Comparison of ENCODE assay signal across 19 cellular contexts in genomic region chr22:21824439-21824912, GRCh38. TPM values are rescaled to one million over a fixed set of nuclear protein-coding genes. Genes with fewer than 3 reads are reported as not detected.
DNase-seq lines count a peak whose midpoint lies in the region; ATAC-seq, FAIRE-seq and TF ChIP-seq lines count a peak whose summit lies in the region.
"Had no signal": no experiment of that assay in that cellular context is flagged by ENCODE, and none has a peak within 500 bp of the region (broad histone marks: within the 10 kb centered on the region; RNA-seq: fewer than 3 reads in every experiment).

No MANE protein-coding gene starts in this region.

- H2BK12ac ChIP-seq in trophoblast cell (ENCODE audit: low read length) = no peak overlapping the region

- peaks cover 58 to 100% (median 94%) of the 10 kb centered on the region in 11 experiments for H4K20me1 ChIP-seq in BLaER1 treated with 17β-estradiol and CSF1 and Interleukin-3, amounts not matched to agents 10 nM and 100 nM
- H4K20me1 ChIP-seq in astrocyte (ENCODE audit: insufficient read depth, low read length) (peaks cover 91% of the 10 kb centered on the region), mammary epithelial cell (ENCODE audit: insufficient read depth, low read length) (peaks cover 12% of the 10 kb centered on the region)

- intact Hi-C loops in mammary epithelial cell (cut with micrococcal nuclease) = no loop called here

- no peak overlapping the region for H3K14ac ChIP-seq in trophoblast cell (ENCODE audit: low read length)

- H2AFZ ChIP-seq in astrocyte (ENCODE audit: low read depth, low read length) = no peak overlapping the region
- H2AFZ ChIP-seq in trophoblast cell (ENCODE audit: insufficient read depth, low read length, poor library complexity) = no peak overlapping the region
- H2AFZ ChIP-seq in mammary epithelial cell (ENCODE audit: low read depth, low read length) = no peak overlapping the region

- H4K12ac ChIP-seq in trophoblast cell (ENCODE audit: low read depth, low read length) = no peak overlapping the region

- no TSS peak for BruUV-seq in mammary epithelial cell (replicated peaks; lab: Mats Ljungman, UMichigan)

- TF ChIP-seq CTCF in astrocyte (IDR thresholded peaks at IDR 0.05; ENCODE audit: insufficient read depth, low read depth, low read length) (no peak), mammary epithelial cell (conservative IDR thresholded peaks at IDR 0.05 in 1 of 2, IDR thresholded peaks at IDR 0.05 in 1 of 2; ENCODE audit: extremely low read depth in 1 of 2, insufficient read depth in 1 of 2, low read depth in 1 of 2, low read length in 2 of 2) (no peak)

- H3K36me3 ChIP-seq in BLaER1 treated with 17β-estradiol and CSF1 and Interleukin-3, amounts not matched to agents 10 nM and 100 nM = peaks cover 0 to 47% (median 9%) of the 10 kb centered on the region in 11 experiments; a peak in 11 of 22 replicates
- no peaks in the 10 kb centered on the region for H3K36me3 ChIP-seq in astrocyte (ENCODE audit: insufficient read depth, low read length)
- no peaks in the 10 kb centered on the region for H3K36me3 ChIP-seq in trophoblast cell (ENCODE audit: control insufficient read depth in 1 of 2, insufficient read depth in 2 of 2, low read length in 2 of 2)
- no peaks in the 10 kb centered on the region for H3K36me3 ChIP-seq in small intestine (ENCODE audit: control insufficient read depth in 2 of 2, insufficient read depth in 2 of 2, low read length in 2 of 2)
- no peaks in the 10 kb centered on the region for H3K36me3 ChIP-seq in mammary epithelial cell (ENCODE audit: insufficient read depth, low read length)
- H3K36me3 ChIP-seq: heart right ventricle, left lung had no signal

- no peak overlapping the region for H4K91ac ChIP-seq in trophoblast cell (ENCODE audit: low read depth, low read length)

- no peak overlapping the region; a peak in 1 of 22 replicates for H3K27ac ChIP-seq in BLaER1 treated with 17β-estradiol and CSF1 and Interleukin-3, amounts not matched to agents 10 nM and 100 nM
- H3K27ac ChIP-seq in astrocyte (ENCODE audit: low read depth, low read length) (no peak overlapping the region), trophoblast cell (ENCODE audit: low read depth, low read length) (no peak overlapping the region), small intestine (ENCODE audit: low read depth in 1 of 2, low read length in 1 of 2) (no peak overlapping the region), mammary epithelial cell (ENCODE audit: insufficient read depth, low read depth, low read length) (no peak overlapping the region)
- H3K27ac ChIP-seq: HL-60 had no signal

- no peak overlapping the region for H2AK5ac ChIP-seq in trophoblast cell (ENCODE audit: low read length)

- H3K27me3 ChIP-seq in BLaER1 treated with 17β-estradiol and CSF1 and Interleukin-3, amounts not matched to agents 10 nM and 100 nM = no peaks in the 10 kb centered on the region
- H3K27me3 ChIP-seq in astrocyte (ENCODE audit: insufficient read depth, low read length) = no peaks in the 10 kb centered on the region
- no peaks in the 10 kb centered on the region for H3K27me3 ChIP-seq in trophoblast cell (ENCODE audit: insufficient read depth, low read length)
- H3K27me3 ChIP-seq in small intestine (ENCODE audit: control insufficient read depth in 2 of 2, insufficient read depth in 2 of 2, low read length in 2 of 2) = no peaks in the 10 kb centered on the region
- no peaks in the 10 kb centered on the region for H3K27me3 ChIP-seq in mammary epithelial cell (ENCODE audit: insufficient read depth, low read length)
- H3K27me3 ChIP-seq: heart right ventricle, left lung had no signal

- H3K79me1 ChIP-seq in trophoblast cell (ENCODE audit: low read length) = no peaks in the 10 kb centered on the region

- H3K27ac Mint-ChIP-seq in astrocyte (ENCODE audit: unreplicated experiment) = no peak overlapping the region
- H3K27ac Mint-ChIP-seq in naive thymus-derived CD8-positive, alpha-beta T cell = peak overlapping the region in 6 of 10 donors; percentile 2 to 82 (median 38)

- CTCF ChIA-PET in mammary epithelial cell (lab: Charles Lee; ENCODE audit: low non-redundant PET) = no interaction called here

- H3K9ac ChIP-seq in BLaER1 treated with 17β-estradiol and CSF1 and Interleukin-3, amounts not matched to agents 10 nM and 100 nM = no peak overlapping the region
- H3K9ac ChIP-seq in astrocyte (ENCODE audit: low read length) (no peak overlapping the region), trophoblast cell (ENCODE audit: low read length) (no peak overlapping the region), mammary epithelial cell (ENCODE audit: insufficient read depth, low read length) (no peak overlapping the region)

- H3K27me3 Mint-ChIP-seq in astrocyte (ENCODE audit: low read depth, unreplicated experiment) = no peaks in the 10 kb centered on the region
- no peaks in the 10 kb centered on the region for H3K27me3 Mint-ChIP-seq in naive thymus-derived CD8-positive, alpha-beta T cell

- H3K9me3 Mint-ChIP-seq in astrocyte (ENCODE audit: unreplicated experiment) = no peaks in the 10 kb centered on the region
- no peaks in the 10 kb centered on the region for H3K9me3 Mint-ChIP-seq in naive thymus-derived CD8-positive, alpha-beta T cell

- no peak overlapping the region for H2BK120ac ChIP-seq in trophoblast cell (ENCODE audit: insufficient read depth, low read length, poor library complexity)

- peaks cover 26% of the 10 kb centered on the region for H3K4me1 Mint-ChIP-seq in astrocyte (ENCODE audit: low read depth, unreplicated experiment)
- H3K4me1 Mint-ChIP-seq in naive thymus-derived CD8-positive, alpha-beta T cell = peaks cover 23 to 86% (median 75%) of the 10 kb centered on the region in 4 donors

- no peak overlapping the region for H3K4me3 Mint-ChIP-seq in astrocyte (ENCODE audit: unreplicated experiment)
- peak overlapping the region in 3 of 10 donors; percentile 4 to 58 (median 26) for H3K4me3 Mint-ChIP-seq in naive thymus-derived CD8-positive, alpha-beta T cell

- H3K4ac ChIP-seq in trophoblast cell (ENCODE audit: low read depth, low read length) = no peak overlapping the region

- H3K36me3 Mint-ChIP-seq in astrocyte (ENCODE audit: low read depth, unreplicated experiment) = no peaks in the 10 kb centered on the region
- H3K36me3 Mint-ChIP-seq in naive thymus-derived CD8-positive, alpha-beta T cell = peaks cover 0 to 5% (median 0%) of the 10 kb centered on the region in 3 donors

- no peak overlapping the region for H3K23ac ChIP-seq in trophoblast cell (ENCODE audit: low read length)

- peaks cover 19 to 64% (median 35%) of the 10 kb centered on the region in 10 experiments for H3K4me1 ChIP-seq in BLaER1 treated with 17β-estradiol and CSF1 and Interleukin-3, amounts not matched to agents 10 nM and 100 nM
- H3K4me1 ChIP-seq in astrocyte (ENCODE audit: insufficient read depth, low read length) (peaks cover 9% of the 10 kb centered on the region), trophoblast cell (ENCODE audit: control insufficient read depth in 1 of 2, insufficient read depth in 2 of 2, low read length in 2 of 2) (peaks cover 5 to 12% of the 10 kb centered on the region in 2 experiments), small intestine (ENCODE audit: control insufficient read depth in 2 of 2, insufficient read depth in 1 of 2, low read depth in 1 of 2, low read length in 1 of 2) (peaks cover 0 to 1% of the 10 kb centered on the region in 2 donors), mammary epithelial cell (ENCODE audit: insufficient read depth, low read length) (peaks cover 8% of the 10 kb centered on the region)

- H4K8ac ChIP-seq in trophoblast cell (ENCODE audit: low read depth, low read length) = no peak overlapping the region

- FAIRE-seq in GM18507 (lab: Jason Lieb, UNC) = peak; percentile 45
- no peak for FAIRE-seq in astrocyte (lab: Jason Lieb, UNC)
- FAIRE-seq in small intestine (lab: Jason Lieb, UNC) = no peak

- H3K18ac ChIP-seq in trophoblast cell (ENCODE audit: low read length) = no peak overlapping the region

- ATAC-seq in naive thymus-derived CD8-positive, alpha-beta T cell = no peak
- ATAC-seq: left lung had no signal

- peaks cover 0 to 22% (median 11%) of the 10 kb centered on the region in 11 experiments; a peak in 10 of 22 replicates for H3K9me3 ChIP-seq in BLaER1 treated with 17β-estradiol and CSF1 and Interleukin-3, amounts not matched to agents 10 nM and 100 nM (replicated peaks in 1 of 11)
- H3K9me3 ChIP-seq in astrocyte (ENCODE audit: insufficient read depth, low read depth, low read length) (no peaks in the 10 kb centered on the region), trophoblast cell (ENCODE audit: insufficient read depth, low read depth, low read length) (no peaks in the 10 kb centered on the region), small intestine (ENCODE audit: control insufficient read depth, low read depth) (no peaks in the 10 kb centered on the region), mammary epithelial cell (replicated peaks; ENCODE audit: insufficient read depth, low read length) (no peaks in the 10 kb centered on the region)
- H3K9me3 ChIP-seq: heart right ventricle, left lung had no signal

- H3K4me2 ChIP-seq in BLaER1 treated with 17β-estradiol and CSF1 and Interleukin-3, amounts not matched to agents 10 nM and 100 nM = peak overlapping the region in 7 of 11 experiments; percentile 6 to 71 (median 35); a peak in 11 of 22 replicates
- H3K4me2 ChIP-seq in astrocyte (ENCODE audit: low read length) (peak overlapping the region; percentile 13), trophoblast cell (ENCODE audit: low read length) (no peak overlapping the region), mammary epithelial cell (ENCODE audit: insufficient read depth, low read depth, low read length) (no peak overlapping the region)

- no peak overlapping the region for H3K4me3 ChIP-seq in BLaER1 treated with 17β-estradiol and CSF1 and Interleukin-3, amounts not matched to agents 10 nM and 100 nM
- no peak overlapping the region for H3K4me3 ChIP-seq in astrocyte (ENCODE audit: insufficient read depth, low read depth, low read length)
- H3K4me3 ChIP-seq in trophoblast cell (ENCODE audit: low read depth, low read length) = no peak overlapping the region
- no peak overlapping the region for H3K4me3 ChIP-seq in small intestine (ENCODE audit: low read depth in 1 of 2, low read length in 2 of 2)
- no peak overlapping the region for H3K4me3 ChIP-seq in mammary epithelial cell (replicated peaks in 1 of 3; ENCODE audit: insufficient read depth in 1 of 3, low read depth in 2 of 3, low read length in 3 of 3)
- H3K4me3 ChIP-seq: heart right ventricle, left lung had no signal

- dilution Hi-C loops in mammary epithelial cell (cut with HindIII; ENCODE audit: low sequenced_read_pairs) = loop anchor here (5.0 kb wide), 1 partner anchor 33 kb away; no protein-coding TSS in a partner anchor

- H2BK5ac ChIP-seq in trophoblast cell (ENCODE audit: low read depth, low read length, poor library complexity) = no peak overlapping the region

- no CpG with 5 or more reads among the region's 1 CpG for WGBS in trophoblast cell (ENCODE audit: extremely low coverage, insufficient coverage, insufficient read length)
- WGBS in small intestine, 3 donors = 61 to 78% (median 63%) methylated on average over 1 of the region's 1 CpG
- 100% methylated on average over 1 of the region's 1 CpG for WGBS in mammary epithelial cell (ENCODE audit: low coverage, missing lambda C conversion rate)

- in situ Hi-C loops in mammary epithelial cell (cut with MboI; ENCODE audit: low sequenced_read_pairs in 2 of 2) = no loop called here

- no peak for DNase-seq in GM18507 (ENCODE audit: extremely low spot score, insufficient read length, low read depth)
- no peak for DNase-seq in astrocyte (ENCODE audit: low read depth)
- DNase-seq in naive thymus-derived CD8-positive, alpha-beta T cell = no peak
- no peak for DNase-seq in trophoblast cell
- no peak for DNase-seq in small intestine
- no peak for DNase-seq in mammary epithelial cell
- DNase-seq in putamen (ENCODE audit: low spot score) = no peak
- DNase-seq: ACHN; activated CD4-positive, alpha-beta T cell treated with anti-CD3 and anti-CD28 coated beads for 48 hours; activated effector memory CD4-positive, alpha-beta T cell treated with Interleukin-2 at 50 U/mL for 16 hours; cortex of kidney; DMS79 treated with DMSO at 0.1 percent for 48 hours; heart right ventricle; left lung; NCI-H524 treated with DMSO at 0.1 percent for 48 hours; stimulated activated CD4-positive, alpha-beta T cell treated with anti-CD3 and anti-CD28 coated beads, Interleukin-1b, Interleukin-23, amount 100 ng/mL, for 48 hours; stimulated activated naive CD4-positive, alpha-beta T cell had no signal

- POLR2A ChIA-PET in naive thymus-derived CD8-positive, alpha-beta T cell (lab: Charles Lee) = no interaction called here

- H3K79me2 ChIP-seq in astrocyte (ENCODE audit: insufficient read depth, low read length) (peaks cover 95% of the 10 kb centered on the region), trophoblast cell (ENCODE audit: control insufficient read depth, insufficient read depth, low read length, poor library complexity) (peaks cover 2% of the 10 kb centered on the region), mammary epithelial cell (ENCODE audit: insufficient read depth, low read length) (peaks cover 96% of the 10 kb centered on the region)

RNA-seq across cellular contexts. Expression of gene MAPK1, which starts 43.0 kb away (rescaled TPM):
- 138 and 148 TPM in 2 replicates for total RNA-seq in astrocyte
- 100 to 1,000 TPM; 119 TPM for total RNA-seq in naive thymus-derived CD8-positive, alpha-beta T cell
- 10 to 100 TPM; 62.9 to 92.8 (median 78.9) TPM for polyA plus RNA-seq in naive thymus-derived CD8-positive, alpha-beta T cell
- 42.9 and 43.3 TPM in 2 replicates for polyA plus RNA-seq in trophoblast cell (2013)
- polyA plus RNA-seq in small intestine = 10 to 100 TPM; 10.3 to 17.0 (median 11.4) TPM
- 100 to 1,000 TPM; 106 to 147 TPM for total RNA-seq in mammary epithelial cell
- polyA plus RNA-seq in mammary epithelial cell = 69.1 TPM
- polyA minus RNA-seq in mammary epithelial cell = 86.6 TPM

Comparison
In these comparisons a context has a peak if more than half of its experiments do, and no peak if none do; other contexts are left out.
1. H3K4me2 ChIP-seq: peak in BLaER1 treated with 17β-estradiol and CSF1 and Interleukin-3, amounts not matched to agents 10 nM and 100 nM (7 of 11) and astrocyte (single experiment); none in trophoblast cell (single experiment) and mammary epithelial cell (single experiment).